33 cellular contexts compared by ENCODE assay signal in the genomic region with DNA sequence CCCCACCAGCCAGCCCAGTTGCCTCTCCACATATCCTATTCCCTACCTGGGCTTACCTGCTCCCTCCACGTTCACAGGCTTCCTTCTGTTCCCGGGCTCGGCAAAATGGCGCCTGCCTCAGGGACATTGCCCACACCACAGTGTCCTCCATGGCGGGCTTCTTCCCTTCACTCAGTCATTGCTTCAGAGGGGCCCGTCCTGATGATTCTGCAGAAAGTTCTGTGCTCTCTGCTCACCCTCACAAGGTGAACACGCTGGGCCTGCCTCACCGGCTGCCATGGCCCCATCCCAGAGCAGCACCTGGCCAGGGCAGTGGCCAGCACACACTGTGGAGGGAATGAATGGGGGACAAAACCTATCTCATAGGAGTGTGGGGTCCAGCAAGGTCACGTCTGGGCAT.
"Had no signal": no experiment of that assay in that cellular context is flagged by ENCODE, and none has a peak within 500 bp of the region (broad histone marks: within the 10 kb centered on the region; RNA-seq: fewer than 3 reads in every experiment).

No MANE protein-coding gene starts in this region.

- H3K27ac Mint-ChIP-seq: activated B cell treated with CpG ODN at 0.5 μM for 24 hours; activated CD8-positive, alpha-beta memory T cell treated with anti-CD3 and anti-CD28 coated beads, Interleukin-2, amount 10 ng/mL, durations not matched to agents 7 days and 5 days; activated CD8-positive, alpha-beta T cell treated with anti-CD3 and anti-CD28 coated beads for 36 hours; activated naive CD8-positive, alpha-beta T cell; activated T-cell treated with anti-CD3 and anti-CD28 coated beads, Interleukin-2, amount 50 U/mL, for 24 hours; activated T-cell treated with anti-CD3 and anti-CD28 coated beads, Interleukin-2, amount 50 U/mL, for 72 hours; dendritic cell treated with granulocyte-macrophage colony-stimulating factor and Interleukin-4, amounts not matched to agents 40 ng/mL and 50 ng/mL, for 4 days; effector memory CD8-positive, alpha-beta T cell; T-helper 17 cell; T-helper 2 cell treated with Interferon-gamma antibody and Interleukin-4, amounts not matched to agents 5 μg/mL and 100 μg/mL, for 36 hours had no signal

- H3K4me1 ChIP-seq: esophagus squamous epithelium, gastroesophageal sphincter had no signal

- H3K4me3 Mint-ChIP-seq: activated B cell treated with CpG ODN at 0.5 μM for 24 hours; activated CD8-positive, alpha-beta memory T cell treated with anti-CD3 and anti-CD28 coated beads, Interleukin-2, amount 10 ng/mL, durations not matched to agents 7 days and 5 days; activated CD8-positive, alpha-beta T cell treated with anti-CD3 and anti-CD28 coated beads for 36 hours; activated naive CD8-positive, alpha-beta T cell; activated T-cell treated with anti-CD3 and anti-CD28 coated beads, Interleukin-2, amount 50 U/mL, for 24 hours; activated T-cell treated with anti-CD3 and anti-CD28 coated beads, Interleukin-2, amount 50 U/mL, for 72 hours; central memory CD8-positive, alpha-beta T cell; dendritic cell treated with granulocyte-macrophage colony-stimulating factor and Interleukin-4, amounts not matched to agents 40 ng/mL and 50 ng/mL, for 4 days; effector memory CD8-positive, alpha-beta T cell; T-helper 17 cell; T-helper 2 cell treated with Interferon-gamma antibody and Interleukin-4, amounts not matched to agents 5 μg/mL and 100 μg/mL, for 36 hours had no signal

- H3K9me3 Mint-ChIP-seq: activated B cell treated with CpG ODN at 0.5 μM for 24 hours; activated CD8-positive, alpha-beta T cell treated with anti-CD3 and anti-CD28 coated beads for 36 hours; activated T-cell treated with anti-CD3 and anti-CD28 coated beads, Interleukin-2, amount 50 U/mL, for 24 hours; activated T-cell treated with anti-CD3 and anti-CD28 coated beads, Interleukin-2, amount 50 U/mL, for 72 hours; central memory CD8-positive, alpha-beta T cell; dendritic cell treated with granulocyte-macrophage colony-stimulating factor and Interleukin-4, amounts not matched to agents 40 ng/mL and 50 ng/mL, for 4 days; effector memory CD8-positive, alpha-beta T cell; T-helper 2 cell treated with Interferon-gamma antibody and Interleukin-4, amounts not matched to agents 5 μg/mL and 100 μg/mL, for 36 hours had no signal

- H3K4me1 Mint-ChIP-seq: central memory CD8-positive, alpha-beta T cell had no signal

- H3K27ac ChIP-seq: brain microvascular endothelial cell, coronary artery, dorsolateral prefrontal cortex, esophagus squamous epithelium, gastroesophageal sphincter had no signal

- H3K4me3 ChIP-seq: coronary artery, dorsolateral prefrontal cortex, esophagus squamous epithelium, gastroesophageal sphincter had no signal

- H3K9me3 ChIP-seq: esophagus squamous epithelium, gastroesophageal sphincter had no signal

- H3K36me3 Mint-ChIP-seq: activated CD8-positive, alpha-beta memory T cell treated with anti-CD3 and anti-CD28 coated beads, Interleukin-2, amount 10 ng/mL, durations not matched to agents 7 days and 5 days; activated naive CD8-positive, alpha-beta T cell had no signal

- H3K27me3 ChIP-seq: brain microvascular endothelial cell, gastroesophageal sphincter had no signal

- DNase-seq: activated B cell treated with CpG ODN at 0.5 μM for 24 hours; activated CD4-positive, alpha-beta T cell treated with anti-CD3 and anti-CD28 coated beads for 48 hours; activated CD4-positive, alpha-beta T cell treated with anti-CD3 and anti-CD28 coated beads, Interleukin-2, amount 50 U/mL, for 1 hour; activated CD4-positive, alpha-beta T cell treated with anti-CD3 and anti-CD28 coated beads, Interleukin-2, amount 50 U/mL, for 48 hours; activated CD8-positive, alpha-beta memory T cell treated with anti-CD3 and anti-CD28 coated beads, Interleukin-2, amount 10 ng/mL, durations not matched to agents 7 days and 5 days; activated CD8-positive, alpha-beta memory T cell treated with anti-CD3 and anti-CD28 coated beads, Interleukin-2, amount 50 U/mL, for 4 hours; activated CD8-positive, alpha-beta T cell treated with anti-CD3 and anti-CD28 coated beads for 36 hours; activated gamma-delta T cell; activated naive CD4-positive, alpha-beta T cell treated with anti-CD3 and anti-CD28 coated beads, Interleukin-2, amount 50 U/mL, for 16 hours; activated naive CD4-positive, alpha-beta T cell treated with Interleukin-2 at 50 U/mL for 16 hours; activated T-cell treated with anti-CD3 and anti-CD28 coated beads for 4 hours; activated T-cell treated with anti-CD3 and anti-CD28 coated beads, Interleukin-2, amount 50 U/mL, for 24 hours; activated T-cell treated with anti-CD3 and anti-CD28 coated beads, Interleukin-2, amount 50 U/mL, for 72 hours; amniotic stem cell; anterior cingulate cortex; brain microvascular endothelial cell; dorsolateral prefrontal cortex; effector CD4-positive, alpha-beta T cell; effector memory CD8-positive, alpha-beta T cell; erythroblast; esophagus squamous epithelium; foreskin melanocyte; T-helper 1 cell; T-helper 17 cell; T1000; WERI-Rb-1 had no signal

- ATAC-seq: activated CD4-positive, CD25-positive, alpha-beta regulatory T cell treated with anti-CD3 and anti-CD28 coated beads, Interleukin-2, amount 50 U/mL, for 24 hours; activated CD8-positive, alpha-beta memory T cell treated with anti-CD3 and anti-CD28 coated beads, Interleukin-2, amount 10 ng/mL, durations not matched to agents 7 days and 5 days; activated CD8-positive, alpha-beta T cell treated with anti-CD3 and anti-CD28 coated beads for 36 hours; activated T-cell treated with anti-CD3 and anti-CD28 coated beads, Interleukin-2, amount 50 U/mL, for 72 hours; effector memory CD8-positive, alpha-beta T cell; gastroesophageal sphincter; T-helper 17 cell had no signal

- H3K36me3 ChIP-seq: brain microvascular endothelial cell, esophagus squamous epithelium, gastroesophageal sphincter, WERI-Rb-1 had no signal
